ENCODE assay signal across 28 cellular contexts in the genomic region with DNA sequence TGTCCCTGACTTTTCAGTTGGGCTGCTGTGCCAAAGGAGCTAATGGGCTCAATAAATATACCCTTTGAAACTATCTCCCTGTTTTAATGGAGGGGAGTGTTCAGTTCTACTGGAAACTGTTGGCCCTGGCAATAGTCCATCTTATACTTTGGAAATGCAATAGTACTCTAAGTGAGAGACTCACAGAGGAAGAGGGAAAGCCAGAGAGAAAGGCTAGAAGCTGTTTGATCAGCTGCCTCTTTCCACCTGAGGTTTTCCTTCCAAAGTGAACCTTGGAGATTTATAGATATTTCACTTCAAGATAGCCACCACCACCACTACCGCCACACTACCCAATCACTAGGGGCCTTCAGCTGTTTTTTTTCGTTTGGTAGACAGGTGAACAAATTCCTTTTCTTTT.
"Had no signal": no experiment of that assay in that cellular context is flagged by ENCODE, and none has a peak within 500 bp of the region (broad histone marks: within the 10 kb centered on the region; RNA-seq: fewer than 3 reads in every experiment).

No MANE protein-coding gene starts in this region.

- H3K9me3 Mint-ChIP-seq: effector memory CD8-positive, alpha-beta T cell; naive thymus-derived CD8-positive, alpha-beta T cell; neural progenitor cell; stimulated activated naive CD8-positive, alpha-beta T cell treated with anti-CD3 and anti-CD28 coated beads, Interleukin-15, amount 100 ng/mL, for 72 hours had no signal

- H3K9ac ChIP-seq: neural progenitor cell had no signal

- H3K36me3 ChIP-seq: esophagus squamous epithelium, heart right ventricle, lower lobe of right lung, neural progenitor cell, prostate gland, right atrium auricular region, thyroid gland, vagina had no signal

- FAIRE-seq: endometrium had no signal

- H3K27ac Mint-ChIP-seq: effector memory CD8-positive, alpha-beta T cell; immature natural killer cell; naive thymus-derived CD8-positive, alpha-beta T cell; neural progenitor cell; stimulated activated naive CD8-positive, alpha-beta T cell treated with anti-CD3 and anti-CD28 coated beads, Interleukin-15, amount 100 ng/mL, for 72 hours had no signal

- ATAC-seq: effector memory CD8-positive, alpha-beta T cell; heart right ventricle; left ventricle myocardium superior; lower lobe of right lung; naive thymus-derived CD8-positive, alpha-beta T cell; stimulated activated naive CD8-positive, alpha-beta T cell treated with anti-CD3 and anti-CD28 coated beads, Interleukin-15, amount 100 ng/mL, for 72 hours had no signal

- H3K9me3 ChIP-seq: esophagus squamous epithelium, heart right ventricle, lower lobe of right lung, prostate gland, right atrium auricular region, thyroid gland, vagina had no signal

- H3K4me3 Mint-ChIP-seq: effector memory CD8-positive, alpha-beta T cell; immature natural killer cell; naive thymus-derived CD8-positive, alpha-beta T cell; neural progenitor cell; stimulated activated naive CD8-positive, alpha-beta T cell treated with anti-CD3 and anti-CD28 coated beads, Interleukin-15, amount 100 ng/mL, for 72 hours had no signal

- H3K27me3 ChIP-seq: esophagus squamous epithelium, neural progenitor cell, right atrium auricular region, thyroid gland, vagina had no signal

- H3K4me2 ChIP-seq: neural progenitor cell, smooth muscle cell had no signal

- DNase-seq: dermis blood vessel endothelial cell; effector memory CD8-positive, alpha-beta T cell; erythroblast; esophagus squamous epithelium; foreskin melanocyte; glutamatergic neuron; heart right ventricle; hypothalamus; immature natural killer cell; islet precursor cell; kidney glomerular epithelial cell; left ventricle myocardium superior; lower lobe of right lung; naive thymus-derived CD8-positive, alpha-beta T cell; stimulated activated CD4-positive, alpha-beta T cell treated with anti-CD3 and anti-CD28 coated beads, Interleukin-12 subunit alpha, Interleukin-12 subunit beta, amount 100 ng/mL, for 4 hours; stimulated activated CD4-positive, alpha-beta T cell treated with anti-CD3 and anti-CD28 coated beads, Interleukin-1b, Interleukin-23, amount 100 ng/mL, for 48 hours; stimulated activated CD4-positive, alpha-beta T cell treated with anti-CD3 and anti-CD28 coated beads, Interleukin-4, amount 100 ng/mL, for 1 hour; stimulated activated CD8-positive, alpha-beta memory T cell treated with anti-CD3 and anti-CD28 coated beads, Interleukin-4, amount 100 ng/mL, for 48 hours; stimulated activated naive CD4-positive, alpha-beta T cell; stimulated activated naive CD8-positive, alpha-beta T cell treated with anti-CD3 and anti-CD28 coated beads, Interleukin-15, amount 100 ng/mL, for 72 hours; thyroid gland had no signal

- H3K4me1 Mint-ChIP-seq: immature natural killer cell; naive thymus-derived CD8-positive, alpha-beta T cell; stimulated activated naive CD8-positive, alpha-beta T cell treated with anti-CD3 and anti-CD28 coated beads, Interleukin-15, amount 100 ng/mL, for 72 hours had no signal

- H3K4me1 ChIP-seq: esophagus squamous epithelium, heart right ventricle, lower lobe of right lung, neural progenitor cell, prostate gland, right atrium auricular region, thyroid gland, vagina had no signal

- H3K36me3 Mint-ChIP-seq: immature natural killer cell; naive thymus-derived CD8-positive, alpha-beta T cell; neural progenitor cell had no signal

- H3K27ac ChIP-seq: coronary artery, esophagus squamous epithelium, heart right ventricle, lower lobe of right lung, neural progenitor cell, prostate gland, right atrium auricular region, thyroid gland, vagina had no signal

- H3K4me3 ChIP-seq: coronary artery, esophagus squamous epithelium, heart right ventricle, lower lobe of right lung, neural progenitor cell, prostate gland, right atrium auricular region, smooth muscle cell, thyroid gland, vagina had no signal
